In the genomic region with DNA sequence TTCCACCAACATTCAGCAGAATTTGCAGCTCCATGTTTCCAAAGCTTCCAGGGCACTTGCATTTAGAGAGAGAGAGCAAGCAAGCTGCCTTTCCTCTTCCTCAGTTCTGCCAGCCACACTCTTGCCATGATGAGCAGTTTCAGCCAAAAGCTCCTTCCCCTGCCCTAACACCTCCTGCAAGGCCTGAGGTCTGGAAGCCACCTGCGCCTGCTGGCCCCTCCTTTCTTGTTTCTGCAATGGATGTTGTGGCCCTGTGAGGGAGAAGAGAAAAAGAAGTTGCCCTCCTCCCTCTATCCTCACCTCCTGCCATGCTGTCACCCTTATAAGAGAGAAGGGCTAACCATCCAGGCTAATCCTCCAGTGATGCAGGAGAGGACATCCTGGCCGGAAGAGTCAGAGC, we compare ENCODE assay signal across 22 cellular contexts. TPM values are rescaled to one million over a fixed set of nuclear protein-coding genes. Genes with fewer than 3 reads are reported as not detected.
DNase-seq lines count a peak whose midpoint lies in the region; ATAC-seq and TF ChIP-seq lines count a peak whose summit lies in the region.
"Had no signal": no experiment of that assay in that cellular context is flagged by ENCODE, and none has a peak within 500 bp of the region (broad histone marks: within the 10 kb centered on the region; RNA-seq: fewer than 3 reads in every experiment).

No MANE protein-coding gene starts in this region.

- peaks cover 3% of the 10 kb centered on the region for H3K9me3 Mint-ChIP-seq in activated T-cell treated with anti-CD3 and anti-CD28 coated beads, Interleukin-2, amount 50 U/mL, for 24 hours
- no peaks in the 10 kb centered on the region for H3K9me3 Mint-ChIP-seq in T-helper 1 cell treated with Interleukin-12 subunit alpha and Interleukin-12 subunit beta and Interleukin-4 antibody, amounts not matched to agents 30 μg/mL and 1 μg/mL, for 36 hours
- no peaks in the 10 kb centered on the region for H3K9me3 Mint-ChIP-seq in stimulated activated naive B cell treated with anti-CD40 and anti-IgM and Interleukin-4, amounts not matched to agents 10 μg/mL and 1 μg/mL and 100 μg/mL, for 72 hours
- H3K9me3 Mint-ChIP-seq: brain had no signal

- no peak overlapping the region for H3K4me3 ChIP-seq in colonic mucosa
- H3K4me3 ChIP-seq in tibial nerve = no peak overlapping the region
- H3K4me3 ChIP-seq: esophagus muscularis mucosa, uterus had no signal

- H3K9me3 ChIP-seq in colonic mucosa (no peaks in the 10 kb centered on the region), tibial nerve (no peaks in the 10 kb centered on the region)
- H3K9me3 ChIP-seq: esophagus muscularis mucosa, uterus had no signal

- whole genome bisulfite sequencing in tibial nerve, 2 donors = 82 to 84% methylated on average over 2 of the region's 2 CpGs

- H3K4me3 Mint-ChIP-seq in activated T-cell treated with anti-CD3 and anti-CD28 coated beads, Interleukin-2, amount 50 U/mL, for 24 hours = peak overlapping the region; percentile 62
- H3K4me3 Mint-ChIP-seq in T-helper 1 cell treated with Interleukin-12 subunit alpha and Interleukin-12 subunit beta and Interleukin-4 antibody, amounts not matched to agents 30 μg/mL and 1 μg/mL, for 36 hours = peak overlapping the region; percentile 58
- peak overlapping the region; percentile 57 to 64 for H3K4me3 Mint-ChIP-seq in stimulated activated naive B cell treated with anti-CD40 and anti-IgM and Interleukin-4, amounts not matched to agents 10 μg/mL and 1 μg/mL and 100 μg/mL, for 72 hours
- H3K4me3 Mint-ChIP-seq: brain had no signal

- TF ChIP-seq CTCF in colonic mucosa (IDR thresholded peaks at IDR 0.05) (no peak), tibial nerve (IDR thresholded peaks at IDR 0.05) (no peak)

- peaks cover 96% of the 10 kb centered on the region for H3K4me1 Mint-ChIP-seq in activated T-cell treated with anti-CD3 and anti-CD28 coated beads, Interleukin-2, amount 50 U/mL, for 24 hours (ENCODE audit: low read depth)
- H3K4me1 Mint-ChIP-seq in T-helper 1 cell treated with Interleukin-12 subunit alpha and Interleukin-12 subunit beta and Interleukin-4 antibody, amounts not matched to agents 30 μg/mL and 1 μg/mL, for 36 hours (ENCODE audit: low read depth) = peaks cover 94% of the 10 kb centered on the region
- H3K4me1 Mint-ChIP-seq in stimulated activated naive B cell treated with anti-CD40 and anti-IgM and Interleukin-4, amounts not matched to agents 10 μg/mL and 1 μg/mL and 100 μg/mL, for 72 hours = peaks cover 73 to 97% of the 10 kb centered on the region in 2 donors

- peak overlapping the region in 1 of 2 donors; percentile 14 for H3K9ac ChIP-seq in colonic mucosa (ENCODE audit: low read depth in 2 of 2, low read length in 2 of 2)

- intact Hi-C loops in colonic mucosa (cut with DNase I) = no loop called here

- TF ChIP-seq POLR2A in tibial nerve (IDR thresholded peaks at IDR 0.05) = no peak

- H3K27me3 ChIP-seq in colonic mucosa (no peaks in the 10 kb centered on the region), tibial nerve (no peaks in the 10 kb centered on the region)
- H3K27me3 ChIP-seq: uterus had no signal

- H3K27ac ChIP-seq in colonic mucosa (peak overlapping the region; percentile 36), tibial nerve (no peak overlapping the region)
- H3K27ac ChIP-seq: esophagus muscularis mucosa, uterus had no signal

- H3K36me3 ChIP-seq in colonic mucosa (no peaks in the 10 kb centered on the region), tibial nerve (no peaks in the 10 kb centered on the region)
- H3K36me3 ChIP-seq: esophagus muscularis mucosa, uterus had no signal

- peaks cover 93% of the 10 kb centered on the region for H3K36me3 Mint-ChIP-seq in activated T-cell treated with anti-CD3 and anti-CD28 coated beads, Interleukin-2, amount 50 U/mL, for 24 hours (ENCODE audit: low read depth)
- H3K36me3 Mint-ChIP-seq in T-helper 1 cell treated with Interleukin-12 subunit alpha and Interleukin-12 subunit beta and Interleukin-4 antibody, amounts not matched to agents 30 μg/mL and 1 μg/mL, for 36 hours (ENCODE audit: low read depth) = peaks cover 79% of the 10 kb centered on the region
- H3K36me3 Mint-ChIP-seq in stimulated activated naive B cell treated with anti-CD40 and anti-IgM and Interleukin-4, amounts not matched to agents 10 μg/mL and 1 μg/mL and 100 μg/mL, for 72 hours = peaks cover 64 to 71% of the 10 kb centered on the region in 2 donors
- H3K36me3 Mint-ChIP-seq: brain had no signal

- TF ChIP-seq EP300 in tibial nerve (IDR thresholded peaks at IDR 0.05) = no peak

- H3K27ac Mint-ChIP-seq in activated T-cell treated with anti-CD3 and anti-CD28 coated beads, Interleukin-2, amount 50 U/mL, for 24 hours = peak overlapping the region; percentile 99
- peak overlapping the region; percentile 96 for H3K27ac Mint-ChIP-seq in T-helper 1 cell treated with Interleukin-12 subunit alpha and Interleukin-12 subunit beta and Interleukin-4 antibody, amounts not matched to agents 30 μg/mL and 1 μg/mL, for 36 hours
- peak overlapping the region; percentile 93 for H3K27ac Mint-ChIP-seq in stimulated activated naive B cell treated with anti-CD40 and anti-IgM and Interleukin-4, amounts not matched to agents 10 μg/mL and 1 μg/mL and 100 μg/mL, for 72 hours
- H3K27ac Mint-ChIP-seq: brain, progenitor cell of endocrine pancreas had no signal

- H3K27me3 Mint-ChIP-seq in activated T-cell treated with anti-CD3 and anti-CD28 coated beads, Interleukin-2, amount 50 U/mL, for 24 hours = no peaks in the 10 kb centered on the region
- H3K27me3 Mint-ChIP-seq in T-helper 1 cell treated with Interleukin-12 subunit alpha and Interleukin-12 subunit beta and Interleukin-4 antibody, amounts not matched to agents 30 μg/mL and 1 μg/mL, for 36 hours (ENCODE audit: low read depth) = no peaks in the 10 kb centered on the region
- no peaks in the 10 kb centered on the region for H3K27me3 Mint-ChIP-seq in stimulated activated naive B cell treated with anti-CD40 and anti-IgM and Interleukin-4, amounts not matched to agents 10 μg/mL and 1 μg/mL and 100 μg/mL, for 72 hours

- H3K4me1 ChIP-seq in colonic mucosa (no peaks in the 10 kb centered on the region), tibial nerve (no peaks in the 10 kb centered on the region)
- H3K4me1 ChIP-seq: esophagus muscularis mucosa, uterus had no signal

- ATAC-seq in stimulated activated naive B cell treated with anti-CD40 and anti-IgM and Interleukin-4, amounts not matched to agents 10 μg/mL and 1 μg/mL and 100 μg/mL, for 72 hours (replicated peaks) = no peak
- no peak for ATAC-seq in HG03159 (IDR thresholded peaks at IDR 0.05; ENCODE audit: unreplicated experiment)
- ATAC-seq: left ventricle myocardium superior had no signal

- peak; percentile 52 for DNase-seq in activated T-cell treated with anti-CD3 and anti-CD28 coated beads, Interleukin-2, amount 50 U/mL, for 24 hours
- no peak for DNase-seq in activated T-cell treated with anti-CD3 and anti-CD28 coated beads, Interleukin-2, amount 50 U/mL, for 1 hour
- DNase-seq in colonic mucosa (no peak), AML-193 (lab: John Stamatoyannopoulos, UW) (no peak), tibial nerve (ENCODE audit: low spot score in 2 of 2) (no peak)
- DNase-seq in stimulated activated naive B cell treated with anti-CD40 and anti-IgM and Interleukin-4, amounts not matched to agents 10 μg/mL and 1 μg/mL and 100 μg/mL, for 72 hours = no peak
- DNase-seq: activated gamma-delta T cell; HCEC 1CT; left ventricle myocardium superior; NCI-H1436 treated with DMSO at 0.1 percent for 48 hours; NCI-H2227 treated with DMSO at 0.1 percent for 48 hours; Right ventricle myocardium superior; stimulated activated naive CD4-positive, alpha-beta T cell treated with Interleukin-2 at 50 U/mL for 16 hours; uterus had no signal

RNA-seq across cellular contexts. Expression of gene IKZF1, which starts 48.7 kb away (rescaled TPM):
- 1 to 10 TPM; 4.9 to 5.6 TPM for total RNA-seq in colonic mucosa
- total RNA-seq in tibial nerve = 10 to 100 TPM in 3 of 4 donors, 1 to 10 TPM in 1; 9.6 to 32.1 (median 20.7) TPM
- total RNA-seq: glomerular endothelial cell, HT1080, myocyte had no signal
